In the genomic region with DNA sequence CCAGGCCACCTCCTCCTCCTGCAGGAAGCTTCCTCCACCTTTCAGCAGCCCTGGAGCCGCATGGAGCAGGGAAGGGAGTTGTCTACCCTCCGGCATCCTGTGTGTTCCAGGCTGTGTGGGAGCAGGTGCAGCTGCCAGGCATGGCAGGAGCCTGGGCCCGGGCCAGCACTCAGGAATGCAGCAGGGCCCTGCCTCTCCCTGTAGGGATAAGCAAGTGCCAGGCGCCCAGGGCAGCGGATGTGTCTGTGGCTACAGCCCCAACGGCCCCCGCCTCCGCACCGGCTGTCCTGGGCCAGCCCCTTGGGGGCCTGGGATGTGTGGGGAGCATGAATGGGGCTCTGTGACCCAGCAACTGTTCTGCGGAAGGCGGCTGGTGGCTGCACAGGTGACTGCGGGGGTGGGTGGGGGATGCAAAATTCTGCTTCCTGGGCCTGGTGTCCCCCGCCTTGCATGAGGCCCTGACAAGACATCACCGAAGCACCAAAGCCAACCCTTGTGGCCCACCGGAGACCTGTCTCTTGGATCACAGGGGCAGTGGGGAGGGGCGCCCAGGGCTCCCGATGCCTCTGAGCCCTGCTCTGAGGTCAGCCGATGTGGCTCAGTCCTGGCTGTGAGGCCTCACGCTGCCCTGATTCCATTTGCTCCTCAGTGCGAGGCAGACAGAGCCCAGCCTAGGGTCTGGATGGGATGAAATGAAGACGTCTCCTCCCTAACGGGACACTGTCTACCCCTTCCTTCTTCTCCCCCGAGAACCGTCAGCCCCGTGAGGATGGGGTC, we compare ENCODE assay signal across 11 cellular contexts. TPM values are rescaled to one million over a fixed set of nuclear protein-coding genes. Genes with fewer than 3 reads are reported as not detected.
DNase-seq lines count a peak whose midpoint lies in the region; ATAC-seq and TF ChIP-seq lines count a peak whose summit lies in the region.
"Had no signal": no experiment of that assay in that cellular context is flagged by ENCODE, and none has a peak within 500 bp of the region (broad histone marks: within the 10 kb centered on the region; RNA-seq: fewer than 3 reads in every experiment).

No MANE protein-coding gene starts in this region.

- H3K27ac ChIP-seq in Panc1 (ENCODE audit: low read length) (no peak overlapping the region), gastrocnemius medialis (peak overlapping the region; percentile 94 to 98 (median 94))
- H3K27ac ChIP-seq: HL-60 had no signal

- H3K4me3 ChIP-seq in Panc1 (ENCODE audit: low read depth in 2 of 2, low read length in 2 of 2) = no peak overlapping the region
- H3K4me3 ChIP-seq in gastrocnemius medialis = no peak overlapping the region

- BruUV-seq in Panc1 (replicated peaks; lab: Mats Ljungman, UMichigan) = no TSS peak

- TF ChIP-seq POLR2A in gastrocnemius medialis (IDR thresholded peaks at IDR 0.05) = peak in 1 of 2 donors; percentile 26

- in situ Hi-C loops in Panc1 (cut with HindIII; ENCODE audit: low pct_unique_long_range_greater_than_20kb, low sequenced_read_pairs) (no loop called here), gastrocnemius medialis (cut with MboI; ENCODE audit: low sequenced_read_pairs in 4 of 4) (loop anchor here in 1 of 4 donors (25.0 kb wide), 1 partner anchor 249 kb away; no protein-coding TSS in a partner anchor)

- DNase-seq in Panc1 (ENCODE audit: low read depth, low spot score) (no peak), cardiac septum (ENCODE audit: low spot score) (peak; percentile 90), gastrocnemius medialis (peak; percentile 70 to 95), sciatic nerve (ENCODE audit: low spot score) (no peak), NCI-H774 (lab: John Stamatoyannopoulos, UW) (no peak)
- no peak for DNase-seq in activated CD8-positive, alpha-beta memory T cell treated with anti-CD3 and anti-CD28 coated beads, Interleukin-2, amount 50 U/mL, for 4 hours
- DNase-seq: midbrain had no signal

- H3K27me3 ChIP-seq in Panc1 (ENCODE audit: control insufficient read depth, insufficient read depth, low read length) = no peaks in the 10 kb centered on the region
- H3K27me3 ChIP-seq in gastrocnemius medialis = no peaks in the 10 kb centered on the region

- H3K4me1 ChIP-seq in Panc1 (ENCODE audit: control insufficient read depth, insufficient read depth, low read length) (no peaks in the 10 kb centered on the region), gastrocnemius medialis (peaks cover 31 to 48% of the 10 kb centered on the region in 2 donors)

- POLR2A ChIA-PET in Panc1 (lab: Charles Lee) = no interaction called here

- no peaks in the 10 kb centered on the region for H3K9me3 ChIP-seq in Panc1 (ENCODE audit: control insufficient read depth, insufficient read depth, low read depth, low read length)
- H3K9me3 ChIP-seq in gastrocnemius medialis = no peaks in the 10 kb centered on the region

- no peaks in the 10 kb centered on the region for H3K36me3 ChIP-seq in Panc1 (ENCODE audit: control insufficient read depth, insufficient read depth, low read length)
- H3K36me3 ChIP-seq in gastrocnemius medialis = no peaks in the 10 kb centered on the region

- ATAC-seq in GM19351 (IDR thresholded peaks at IDR 0.05; ENCODE audit: unreplicated experiment) (peak; percentile 72), Panc1 (peak; percentile 76), gastrocnemius medialis (peak; percentile 43 to 53), sciatic nerve (no peak), GM19324 (IDR thresholded peaks at IDR 0.05; ENCODE audit: low FRiP score, unreplicated experiment) (no peak)

- TF ChIP-seq CTCF in Panc1 (IDR thresholded peaks at IDR 0.05) (no peak), gastrocnemius medialis (IDR thresholded peaks at IDR 0.05 in 4 of 5, conservative IDR thresholded peaks at IDR 0.05 in 1 of 5) (no peak)

- CTCF ChIA-PET in Panc1 (lab: Charles Lee) = no interaction called here

- intact Hi-C loops in Panc1 (cut with micrococcal nuclease; ENCODE audit: unreplicated experiment) = no loop called here
- intact Hi-C loops in cardiac septum (cut with DNase I) = loop anchor here (1.0 kb wide), 1 partner anchor 23 kb away; no protein-coding TSS in a partner anchor
- intact Hi-C loops in gastrocnemius medialis (cut with DNase I; ENCODE audit: low total_unique reads) = loop anchor here (5.0 kb wide), 2 partner anchors 169 to 239 kb away; a partner anchor contains a TSS
- intact Hi-C loops in sciatic nerve (cut with DNase I) = no loop called here

RNA-seq across cellular contexts. Expression of a gene that starts 1.4 kb away (rescaled TPM):
- total RNA-seq in Panc1 (2021; ENCODE audit: unreplicated experiment) (2.4 TPM), cardiac septum (62.7 TPM), gastrocnemius medialis (10 to 100 TPM in 3 of 4 donors, 1 to 10 TPM in 1; 8.1 to 42.0 (median 13.2) TPM), sciatic nerve (not detected)
- 1.9 TPM for polyA plus RNA-seq in Panc1 (2012; ENCODE audit: insufficient read length)
- total RNA-seq: activated CD8-positive, alpha-beta memory T cell treated with anti-CD3 and anti-CD28 coated beads for 36 hours had no signal

RNA-seq across cellular contexts. Expression of a gene that starts 19.9 kb away (rescaled TPM):
- 0.59 TPM for total RNA-seq in Panc1 (2021; ENCODE audit: unreplicated experiment)
- polyA plus RNA-seq in Panc1 (2012; ENCODE audit: insufficient read length) = 0.55 TPM
- total RNA-seq in cardiac septum = 0.38 TPM
- under 1 TPM; 0.20 to 0.68 (median 0.59) TPM for total RNA-seq in gastrocnemius medialis
- total RNA-seq in sciatic nerve = not detected
- total RNA-seq: activated CD8-positive, alpha-beta memory T cell treated with anti-CD3 and anti-CD28 coated beads for 36 hours had no signal

Comparison
In these comparisons a context has a peak if more than half of its experiments do, and no peak if none do; other contexts are left out.
1. ATAC-seq: peak in GM19351 (single experiment), Panc1 (single experiment) and gastrocnemius medialis (2 of 2); none in sciatic nerve (single experiment) and GM19324 (single experiment).
2. DNase-seq: peak in cardiac septum (single experiment) and gastrocnemius medialis (2 of 2); none in Panc1 (single experiment), sciatic nerve (single experiment), activated CD8-positive, alpha-beta memory T cell treated with anti-CD3 and anti-CD28 coated beads, Interleukin-2, amount 50 U/mL, for 4 hours (single experiment) and NCI-H774 (single experiment).
3. intact Hi-C loops: an anchor here in cardiac septum (1.0 kb wide) and gastrocnemius medialis (5.0 kb wide); none called in Panc1 and sciatic nerve.